In genomic region chr6:33630014-33630413, GRCh38 we compare ENCODE assay signal across 16 cellular contexts. TPM values are rescaled to one million over a fixed set of nuclear protein-coding genes. Genes with fewer than 3 reads are reported as not detected.
DNase-seq lines count a peak whose midpoint lies in the region; ATAC-seq and TF ChIP-seq lines count a peak whose summit lies in the region.
"Had no signal": no experiment of that assay in that cellular context is flagged by ENCODE, and none has a peak within 500 bp of the region (broad histone marks: within the 10 kb centered on the region; RNA-seq: fewer than 3 reads in every experiment).

No MANE protein-coding gene starts in this region.

- intact Hi-C loops in Caco-2 (cut with micrococcal nuclease; ENCODE audit: unreplicated experiment): no loop called here
- intact Hi-C loops in activated CD4-positive, alpha-beta memory T cell treated with anti-CD3 and anti-CD28 coated beads for 36 hours (cut with micrococcal nuclease): loop anchor here (5.0 kb wide), 1 partner anchor 62 kb away; no protein-coding TSS in a partner anchor
- intact Hi-C loops in naive thymus-derived CD4-positive, alpha-beta T cell (cut with micrococcal nuclease): loop anchor here (1.0 to 5.0 kb wide), 3 partner anchors 9 to 203 kb away; partner anchors contain the start of gene ITPR3 (in 1 of the 2)
- intact Hi-C loops in Calu3 (cut with micrococcal nuclease; ENCODE audit: unreplicated experiment): loop anchor here (5.0 kb wide), 1 partner anchor 43 kb away; no protein-coding TSS in a partner anchor

- H3K9me3 ChIP-seq in Caco-2: no peaks in the 10 kb centered on the region
- no peaks in the 10 kb centered on the region for H3K9me3 ChIP-seq in naive thymus-derived CD4-positive, alpha-beta T cell (ENCODE audit: control insufficient read depth in 2 of 3, low read length in 3 of 3)
- H3K9me3 ChIP-seq: BLaER1, heart left ventricle, neutrophil had no signal

- H3K9me3 Mint-ChIP-seq in Caco-2 (ENCODE audit: unreplicated experiment): no peaks in the 10 kb centered on the region
- no peaks in the 10 kb centered on the region for H3K9me3 Mint-ChIP-seq in activated CD4-positive, alpha-beta memory T cell treated with anti-CD3 and anti-CD28 coated beads for 36 hours
- H3K9me3 Mint-ChIP-seq in naive thymus-derived CD4-positive, alpha-beta T cell: no peaks in the 10 kb centered on the region
- H3K9me3 Mint-ChIP-seq in Calu3 (ENCODE audit: low read depth, unreplicated experiment): no peaks in the 10 kb centered on the region
- H3K9me3 Mint-ChIP-seq: activated naive CD8-positive, alpha-beta T cell treated with anti-CD3 and anti-CD28 coated beads for 36 hours had no signal

- POLR2A ChIA-PET in Caco-2 (lab: Charles Lee): no interaction called here
- POLR2A ChIA-PET in activated CD4-positive, alpha-beta memory T cell treated with anti-CD3 and anti-CD28 coated beads for 36 hours (lab: Charles Lee): interaction anchor here (1.0 kb wide), 1 partner anchor 63 kb away, joined by 3 read pairs; no protein-coding TSS in a partner anchor
- POLR2A ChIA-PET in naive thymus-derived CD4-positive, alpha-beta T cell (lab: Charles Lee): interaction anchor here (0.8 kb wide), 1 partner anchor 64 kb away, joined by 3 read pairs; no protein-coding TSS in a partner anchor

- H3K4me1 Mint-ChIP-seq in Caco-2 (ENCODE audit: low read depth, unreplicated experiment) (peaks cover 48% of the 10 kb centered on the region), Calu3 (ENCODE audit: low read depth, unreplicated experiment) (peaks cover 69% of the 10 kb centered on the region)
- peaks cover 61% of the 10 kb centered on the region for H3K4me1 Mint-ChIP-seq in activated CD4-positive, alpha-beta memory T cell treated with anti-CD3 and anti-CD28 coated beads for 36 hours (ENCODE audit: low read depth)
- peaks cover 43 to 78% (median 70%) of the 10 kb centered on the region in 7 donors for H3K4me1 Mint-ChIP-seq in naive thymus-derived CD4-positive, alpha-beta T cell

- H3K4me3 ChIP-seq in Caco-2 (ENCODE audit: low read depth, low read length): no peak overlapping the region
- no peak overlapping the region for H3K4me3 ChIP-seq in naive thymus-derived CD4-positive, alpha-beta T cell (ENCODE audit: low read length)
- H3K4me3 ChIP-seq: BLaER1, heart left ventricle had no signal

- peak overlapping the region; percentile 66 for H3K27ac Mint-ChIP-seq in Caco-2 (ENCODE audit: unreplicated experiment)
- H3K27ac Mint-ChIP-seq in activated CD4-positive, alpha-beta memory T cell treated with anti-CD3 and anti-CD28 coated beads for 36 hours: peak overlapping the region; percentile 18
- H3K27ac Mint-ChIP-seq in naive thymus-derived CD4-positive, alpha-beta T cell: peak overlapping the region in 8 of 9 donors; percentile 59 to 75 (median 70)
- no peak overlapping the region for H3K27ac Mint-ChIP-seq in Calu3 (ENCODE audit: unreplicated experiment)

- CTCF ChIA-PET in Caco-2 (lab: Charles Lee): no interaction called here
- CTCF ChIA-PET in activated CD4-positive, alpha-beta memory T cell treated with anti-CD3 and anti-CD28 coated beads for 36 hours (lab: Charles Lee): interaction anchor here (1.5 kb wide), 1 partner anchor 71 kb away, joined by 3 read pairs; no protein-coding TSS in a partner anchor
- CTCF ChIA-PET in naive thymus-derived CD4-positive, alpha-beta T cell (lab: Charles Lee): interaction anchor here (1.0 to 1.8 kb wide), 2 partner anchors 8 to 59 kb away, joined by 3 to 6 read pairs; no protein-coding TSS in a partner anchor
- CTCF ChIA-PET in Calu3 (lab: Charles Lee): no interaction called here

- H3K4me3 Mint-ChIP-seq in Caco-2 (ENCODE audit: unreplicated experiment) (no peak overlapping the region), Calu3 (ENCODE audit: low read depth, unreplicated experiment) (no peak overlapping the region)
- H3K4me3 Mint-ChIP-seq in activated CD4-positive, alpha-beta memory T cell treated with anti-CD3 and anti-CD28 coated beads for 36 hours: no peak overlapping the region
- peak overlapping the region in 9 of 10 donors; percentile 39 to 67 (median 57) for H3K4me3 Mint-ChIP-seq in naive thymus-derived CD4-positive, alpha-beta T cell
- H3K4me3 Mint-ChIP-seq: activated naive CD8-positive, alpha-beta T cell treated with anti-CD3 and anti-CD28 coated beads for 36 hours had no signal

- H3K36me3 ChIP-seq in Caco-2 (ENCODE audit: control insufficient read depth, insufficient read depth, low read length): peaks cover 2% of the 10 kb centered on the region; the same call in 1 of the 2 replicates
- peaks cover 0 to 9% (median 0%) of the 10 kb centered on the region in 3 experiments for H3K36me3 ChIP-seq in naive thymus-derived CD4-positive, alpha-beta T cell (ENCODE audit: control insufficient read depth in 2 of 3, insufficient read depth in 3 of 3, low read length in 3 of 3)
- H3K36me3 ChIP-seq: neutrophil had no signal

- H3K36me3 Mint-ChIP-seq in Caco-2 (ENCODE audit: insufficient read depth, unreplicated experiment): peaks cover 34% of the 10 kb centered on the region
- H3K36me3 Mint-ChIP-seq in activated CD4-positive, alpha-beta memory T cell treated with anti-CD3 and anti-CD28 coated beads for 36 hours: peaks cover 4% of the 10 kb centered on the region
- H3K36me3 Mint-ChIP-seq in naive thymus-derived CD4-positive, alpha-beta T cell: peaks cover 0 to 9% (median 0%) of the 10 kb centered on the region in 5 donors
- H3K36me3 Mint-ChIP-seq in Calu3 (ENCODE audit: insufficient read depth, unreplicated experiment): peaks cover 35% of the 10 kb centered on the region

- H3K27me3 Mint-ChIP-seq in Caco-2 (ENCODE audit: insufficient read depth, unreplicated experiment) (no peaks in the 10 kb centered on the region), Calu3 (ENCODE audit: unreplicated experiment) (no peaks in the 10 kb centered on the region)
- no peaks in the 10 kb centered on the region for H3K27me3 Mint-ChIP-seq in activated CD4-positive, alpha-beta memory T cell treated with anti-CD3 and anti-CD28 coated beads for 36 hours
- peaks cover 0 to 3% (median 0%) of the 10 kb centered on the region in 5 donors for H3K27me3 Mint-ChIP-seq in naive thymus-derived CD4-positive, alpha-beta T cell
- H3K27me3 Mint-ChIP-seq: activated naive CD8-positive, alpha-beta T cell treated with anti-CD3 and anti-CD28 coated beads for 36 hours had no signal

- ATAC-seq in naive thymus-derived CD4-positive, alpha-beta T cell: peak; percentile 30
- no peak for ATAC-seq in HG02798 (IDR thresholded peaks at IDR 0.05; ENCODE audit: poor library complexity, unreplicated experiment)
- ATAC-seq: heart left ventricle had no signal

- H3K27ac ChIP-seq in naive thymus-derived CD4-positive, alpha-beta T cell (ENCODE audit: low read depth, low read length): peak overlapping the region; percentile 25
- H3K27ac ChIP-seq: BLaER1, heart left ventricle, neutrophil had no signal

- no peaks in the 10 kb centered on the region for H3K27me3 ChIP-seq in Caco-2 (replicated peaks; ENCODE audit: control insufficient read depth, insufficient read depth, low read length)
- no peaks in the 10 kb centered on the region for H3K27me3 ChIP-seq in naive thymus-derived CD4-positive, alpha-beta T cell (ENCODE audit: control insufficient read depth in 2 of 2, insufficient read depth in 2 of 2, low read length in 2 of 2)

- H3K4me1 ChIP-seq in Caco-2: peaks cover 77% of the 10 kb centered on the region
- H3K4me1 ChIP-seq in naive thymus-derived CD4-positive, alpha-beta T cell (ENCODE audit: control insufficient read depth in 2 of 2, insufficient read depth in 2 of 2, low read length in 2 of 2): peaks cover 17 to 34% of the 10 kb centered on the region in 2 donors

- TF ChIP-seq CTCF in Caco-2 (IDR thresholded peaks at IDR 0.05; ENCODE audit: insufficient read depth in 1 of 2, low read depth in 1 of 2, low read length in 1 of 2, severe bottlenecking in 1 of 2, unreplicated experiment in 1 of 2) (no peak), Calu3 (IDR thresholded peaks at IDR 0.05; ENCODE audit: unreplicated experiment) (no peak)

- BruUV-seq in Caco-2 (replicated peaks; lab: Mats Ljungman, UMichigan) (no TSS peak), Calu3 (replicated peaks; lab: Mats Ljungman, UMichigan) (no TSS peak)

- peak; percentile 58 for DNase-seq in DMS79 treated with DMSO at 0.1 percent for 48 hours (lab: John Stamatoyannopoulos, UW)
- DNase-seq in DMS79 (lab: John Stamatoyannopoulos, UW): no peak
- no peak for DNase-seq in Caco-2
- peak; percentile 27 for DNase-seq in activated CD4-positive, alpha-beta memory T cell treated with anti-CD3 and anti-CD28 coated beads for 36 hours
- peak in 7 of 9 donors; percentile 55 to 76 (median 68) for DNase-seq in naive thymus-derived CD4-positive, alpha-beta T cell
- DNase-seq in Calu3: no peak
- DNase-seq in hypothalamus (lab: John Stamatoyannopoulos, UW): no peak
- DNase-seq: 8988T; activated naive CD8-positive, alpha-beta T cell treated with anti-CD3 and anti-CD28 coated beads for 36 hours; dermis blood vessel endothelial cell; heart left ventricle; midbrain; NCI-H510A treated with DMSO at 0.1 percent for 48 hours had no signal

RNA-seq across cellular contexts. Expression of gene ITPR3, which starts 8.9 kb away (rescaled TPM):
- 42.1 and 50.5 TPM in 2 replicates for total RNA-seq in Caco-2 (2022)
- total RNA-seq in activated CD4-positive, alpha-beta memory T cell treated with anti-CD3 and anti-CD28 coated beads for 36 hours: 10 to 100 TPM; 41.6 to 45.6 TPM
- total RNA-seq in naive thymus-derived CD4-positive, alpha-beta T cell: 10 to 100 TPM; 35.6 to 65.7 (median 47.7) TPM
- 1 to 10 TPM; 1.7 to 7.3 TPM for polyA plus RNA-seq in naive thymus-derived CD4-positive, alpha-beta T cell
- total RNA-seq in Calu3 (2022): 136 and 143 TPM in 2 replicates

RNA-seq across cellular contexts. Expression of gene BAK1, which starts 49.9 kb away (rescaled TPM):
- total RNA-seq in Caco-2 (2022): 28.5 and 29.4 TPM in 2 replicates
- total RNA-seq in activated CD4-positive, alpha-beta memory T cell treated with anti-CD3 and anti-CD28 coated beads for 36 hours: 10 to 100 TPM; 56.3 to 57.7 TPM
- total RNA-seq in naive thymus-derived CD4-positive, alpha-beta T cell: 10 to 100 TPM; 16.9 to 78.8 (median 22.0) TPM
- 10 to 100 TPM in 1 of 2 donors, 1 to 10 TPM in 1; 9.6 to 21.7 TPM for polyA plus RNA-seq in naive thymus-derived CD4-positive, alpha-beta T cell
- total RNA-seq in Calu3 (2022): 31.6 and 44.1 TPM in 2 replicates

Comparison
In these comparisons a context has a peak if more than half of its experiments do, and no peak if none do; other contexts are left out.
1. DNase-seq: peak in DMS79 treated with DMSO at 0.1 percent for 48 hours (single experiment), activated CD4-positive, alpha-beta memory T cell treated with anti-CD3 and anti-CD28 coated beads for 36 hours (single experiment) and naive thymus-derived CD4-positive, alpha-beta T cell (7 of 9); none in DMS79 (single experiment), Caco-2 (0 of 2), Calu3 (single experiment) and hypothalamus (0 of 51).
2. H3K4me3 Mint-ChIP-seq: peak in naive thymus-derived CD4-positive, alpha-beta T cell (9 of 10); none in Caco-2 (single experiment), activated CD4-positive, alpha-beta memory T cell treated with anti-CD3 and anti-CD28 coated beads for 36 hours (single experiment) and Calu3 (single experiment).
3. CTCF ChIA-PET loops: an anchor here in activated CD4-positive, alpha-beta memory T cell treated with anti-CD3 and anti-CD28 coated beads for 36 hours (1.5 kb wide) and naive thymus-derived CD4-positive, alpha-beta T cell (1.0 to 1.8 kb wide); none called in Caco-2 and Calu3.